ENCODE assay signal across 8 cellular contexts in the genomic region with DNA sequence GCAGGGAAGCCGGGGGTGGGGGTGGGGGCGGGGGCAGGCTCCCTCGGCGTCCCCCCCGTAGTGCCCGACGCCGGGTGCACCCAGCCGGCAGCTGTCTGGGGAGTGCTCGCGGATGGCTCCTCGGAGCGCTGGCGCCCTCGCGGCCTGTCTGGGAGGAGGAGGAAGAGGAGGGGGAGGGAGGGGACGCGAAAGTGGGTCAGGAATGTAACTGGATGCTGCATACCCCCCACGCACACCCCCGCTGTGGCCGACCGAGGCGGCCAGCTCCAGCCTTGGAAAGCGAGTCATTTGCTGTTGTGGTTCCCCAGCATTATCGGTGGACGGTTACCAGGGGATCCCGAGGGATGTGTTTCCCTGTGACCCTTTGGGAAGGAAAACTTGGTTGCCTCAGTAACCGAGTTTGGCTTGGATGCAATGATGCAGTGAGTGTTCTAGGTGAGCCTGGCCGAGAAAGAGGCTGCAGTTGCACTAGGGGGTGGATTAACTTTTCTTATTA. TPM values are rescaled to one million over a fixed set of nuclear protein-coding genes. Genes with fewer than 3 reads are reported as not detected.
DNase-seq lines count a peak whose midpoint lies in the region; ATAC-seq and TF ChIP-seq lines count a peak whose summit lies in the region.

No MANE protein-coding gene starts in this region.

- POLR2A ChIA-PET in CD4-positive, alpha-beta memory T cell (lab: Charles Lee; ENCODE audit: partially characterized antibody), result interaction anchor here (0.7 to 2.9 kb wide), 6 partner anchors 15 to 85 kb away, joined by 3 to 14 read pairs (median 4); a partner anchor contains a TSS

- peak overlapping the region; percentile 47 to 59 for H3K4me3 ChIP-seq in CD4-positive, alpha-beta memory T cell (ENCODE audit: low read length in 2 of 2)
- peak overlapping the region; percentile 47 for H3K4me3 ChIP-seq in fibroblast of mammary gland (ENCODE audit: control insufficient read depth, low read depth, low read length)
- peak overlapping the region; percentile 63 to 74 for H3K4me3 ChIP-seq in muscle layer of colon (ENCODE audit: low read depth in 1 of 2, low read length in 2 of 2)
- peak overlapping the region; percentile 73 for H3K4me3 ChIP-seq in upper lobe of right lung

- intact Hi-C loops in CD4-positive, alpha-beta memory T cell (cut with micrococcal nuclease), result loop anchor here (2.0 to 5.0 kb wide), 3 partner anchors 34 to 85 kb away; a partner anchor contains a TSS
- intact Hi-C loops in activated CD4-positive, alpha-beta T cell treated with anti-CD3 and anti-CD28 coated beads, Interleukin-2, amount 10 ng/mL, durations not matched to agents 24 days and 14 days (cut with micrococcal nuclease), result loop anchor here (5.0 kb wide), 1 partner anchor 185 kb away; no protein-coding TSS in a partner anchor
- intact Hi-C loops in upper lobe of right lung (cut with DNase I), result no loop called here

- no peak for TF ChIP-seq POLR2A in GM18505 (IDR thresholded peaks at IDR 0.05; ENCODE audit: borderline replicate concordance, extremely low read depth, insufficient read depth, insufficient read length)

- H3K27ac Mint-ChIP-seq in CD4-positive, alpha-beta memory T cell, result peak overlapping the region in 4 of 7 donors; percentile 20 to 84 (median 76)
- H3K27ac Mint-ChIP-seq in activated CD4-positive, alpha-beta T cell treated with anti-CD3 and anti-CD28 coated beads, Interleukin-2, amount 10 ng/mL, durations not matched to agents 24 days and 14 days, result no peak overlapping the region

- no peak overlapping the region for H3K9ac ChIP-seq in muscle layer of colon (ENCODE audit: low read length)

- no peaks in the 10 kb centered on the region for H3K27me3 ChIP-seq in CD4-positive, alpha-beta memory T cell (ENCODE audit: insufficient read depth, low read length)
- H3K27me3 ChIP-seq in muscle layer of colon (ENCODE audit: control insufficient read depth in 1 of 2, insufficient read depth in 2 of 2, low read length in 2 of 2) (no peaks in the 10 kb centered on the region), upper lobe of right lung (no peaks in the 10 kb centered on the region)

- ATAC-seq in HG02759 (IDR thresholded peaks at IDR 0.05; ENCODE audit: unreplicated experiment) (peak; percentile 12), upper lobe of right lung (peak; percentile 74), HG03439 (IDR thresholded peaks at IDR 0.05; ENCODE audit: unreplicated experiment) (no peak), GM18505 (IDR thresholded peaks at IDR 0.05; ENCODE audit: unreplicated experiment) (no peak)

- peak overlapping the region; percentile 25 for H3K27ac ChIP-seq in CD4-positive, alpha-beta memory T cell (ENCODE audit: low read depth, low read length)
- H3K27ac ChIP-seq in muscle layer of colon (ENCODE audit: low read depth, low read length), result peak overlapping the region; percentile 70
- H3K27ac ChIP-seq in upper lobe of right lung, result peak overlapping the region; percentile 90

- peak in 3 of 5 donors; percentile 6 to 41 (median 9) for DNase-seq in CD4-positive, alpha-beta memory T cell
- no peak for DNase-seq in activated CD4-positive, alpha-beta T cell treated with anti-CD3 and anti-CD28 coated beads, Interleukin-2, amount 10 ng/mL, durations not matched to agents 24 days and 14 days
- DNase-seq in fibroblast of mammary gland (ENCODE audit: low read depth) (peak; percentile 86), upper lobe of right lung (peak; percentile 83)

- H3K36me3 ChIP-seq in CD4-positive, alpha-beta memory T cell (ENCODE audit: insufficient read depth, low read length), result no peaks in the 10 kb centered on the region
- H3K36me3 ChIP-seq in muscle layer of colon (ENCODE audit: insufficient read depth, low read length), result no peaks in the 10 kb centered on the region
- H3K36me3 ChIP-seq in upper lobe of right lung, result no peaks in the 10 kb centered on the region

- CTCF ChIA-PET in CD4-positive, alpha-beta memory T cell (lab: Charles Lee; ENCODE audit: partially characterized antibody), result interaction anchor here (2.0 kb wide), 1 partner anchor 54 kb away, joined by 4 read pairs; no protein-coding TSS in a partner anchor

- peaks cover 8% of the 10 kb centered on the region for H3K4me1 ChIP-seq in CD4-positive, alpha-beta memory T cell (ENCODE audit: insufficient read depth, low read length)
- H3K4me1 ChIP-seq in muscle layer of colon (ENCODE audit: insufficient read depth, low read length) (peaks cover 8% of the 10 kb centered on the region), upper lobe of right lung (peaks cover 17% of the 10 kb centered on the region)

- H3K36me3 Mint-ChIP-seq in CD4-positive, alpha-beta memory T cell, result no peaks in the 10 kb centered on the region
- no peaks in the 10 kb centered on the region for H3K36me3 Mint-ChIP-seq in activated CD4-positive, alpha-beta T cell treated with anti-CD3 and anti-CD28 coated beads, Interleukin-2, amount 10 ng/mL, durations not matched to agents 24 days and 14 days (ENCODE audit: low read depth)

- H3K4me3 Mint-ChIP-seq in CD4-positive, alpha-beta memory T cell, result peak overlapping the region; percentile 58 to 78 (median 73)
- peak overlapping the region; percentile 8 for H3K4me3 Mint-ChIP-seq in activated CD4-positive, alpha-beta T cell treated with anti-CD3 and anti-CD28 coated beads, Interleukin-2, amount 10 ng/mL, durations not matched to agents 24 days and 14 days

- TF ChIP-seq CTCF in fibroblast of mammary gland (conservative IDR thresholded peaks at IDR 0.05; ENCODE audit: control insufficient read depth, insufficient read depth, low read depth, low read length), result no peak
- no peak for TF ChIP-seq CTCF in upper lobe of right lung (IDR thresholded peaks at IDR 0.05)

- H3K4me1 Mint-ChIP-seq in CD4-positive, alpha-beta memory T cell, result peaks cover 2 to 13% (median 9%) of the 10 kb centered on the region in 4 donors
- H3K4me1 Mint-ChIP-seq in activated CD4-positive, alpha-beta T cell treated with anti-CD3 and anti-CD28 coated beads, Interleukin-2, amount 10 ng/mL, durations not matched to agents 24 days and 14 days, result peaks cover 5% of the 10 kb centered on the region

- no peaks in the 10 kb centered on the region for H3K9me3 Mint-ChIP-seq in CD4-positive, alpha-beta memory T cell
- no peaks in the 10 kb centered on the region for H3K9me3 Mint-ChIP-seq in activated CD4-positive, alpha-beta T cell treated with anti-CD3 and anti-CD28 coated beads, Interleukin-2, amount 10 ng/mL, durations not matched to agents 24 days and 14 days

- H3K9me3 ChIP-seq in CD4-positive, alpha-beta memory T cell (ENCODE audit: control insufficient read depth in 1 of 2, low read length in 2 of 2), result no peaks in the 10 kb centered on the region
- H3K9me3 ChIP-seq in muscle layer of colon (ENCODE audit: low read length) (no peaks in the 10 kb centered on the region), upper lobe of right lung (no peaks in the 10 kb centered on the region)

- H3K27me3 Mint-ChIP-seq in CD4-positive, alpha-beta memory T cell, result no peaks in the 10 kb centered on the region
- peaks cover 61% of the 10 kb centered on the region for H3K27me3 Mint-ChIP-seq in activated CD4-positive, alpha-beta T cell treated with anti-CD3 and anti-CD28 coated beads, Interleukin-2, amount 10 ng/mL, durations not matched to agents 24 days and 14 days

RNA-seq across cellular contexts. Expression of a gene that starts 55.3 kb away (rescaled TPM):
- 10 to 100 TPM; 43.0 to 43.4 TPM for total RNA-seq in CD4-positive, alpha-beta memory T cell
- polyA plus RNA-seq in CD4-positive, alpha-beta memory T cell, result 1 to 10 TPM in 1 of 2 donors, under 1 TPM in 1; 0.50 to 7.4 TPM
- total RNA-seq in activated CD4-positive, alpha-beta T cell treated with anti-CD3 and anti-CD28 coated beads, Interleukin-2, amount 10 ng/mL, durations not matched to agents 24 days and 14 days, result 13.9 and 16.8 TPM in 2 replicates
- 60.2 TPM for total RNA-seq in upper lobe of right lung

Comparison
In these comparisons a context has a peak if more than half of its experiments do, and no peak if none do; other contexts are left out.
1. H3K27ac ChIP-seq: peak in every context shown above with its lines; median percentile 90 in upper lobe of right lung; 70 in muscle layer of colon; 25 in CD4-positive, alpha-beta memory T cell.
2. ATAC-seq: peak in HG02759 (single experiment) and upper lobe of right lung (single experiment); none in HG03439 (single experiment) and GM18505 (single experiment).
3. Peak in every context shown above with its lines, with median percentiles within 50 percentile points of each other: H3K4me3 ChIP-seq.